In the genomic region with DNA sequence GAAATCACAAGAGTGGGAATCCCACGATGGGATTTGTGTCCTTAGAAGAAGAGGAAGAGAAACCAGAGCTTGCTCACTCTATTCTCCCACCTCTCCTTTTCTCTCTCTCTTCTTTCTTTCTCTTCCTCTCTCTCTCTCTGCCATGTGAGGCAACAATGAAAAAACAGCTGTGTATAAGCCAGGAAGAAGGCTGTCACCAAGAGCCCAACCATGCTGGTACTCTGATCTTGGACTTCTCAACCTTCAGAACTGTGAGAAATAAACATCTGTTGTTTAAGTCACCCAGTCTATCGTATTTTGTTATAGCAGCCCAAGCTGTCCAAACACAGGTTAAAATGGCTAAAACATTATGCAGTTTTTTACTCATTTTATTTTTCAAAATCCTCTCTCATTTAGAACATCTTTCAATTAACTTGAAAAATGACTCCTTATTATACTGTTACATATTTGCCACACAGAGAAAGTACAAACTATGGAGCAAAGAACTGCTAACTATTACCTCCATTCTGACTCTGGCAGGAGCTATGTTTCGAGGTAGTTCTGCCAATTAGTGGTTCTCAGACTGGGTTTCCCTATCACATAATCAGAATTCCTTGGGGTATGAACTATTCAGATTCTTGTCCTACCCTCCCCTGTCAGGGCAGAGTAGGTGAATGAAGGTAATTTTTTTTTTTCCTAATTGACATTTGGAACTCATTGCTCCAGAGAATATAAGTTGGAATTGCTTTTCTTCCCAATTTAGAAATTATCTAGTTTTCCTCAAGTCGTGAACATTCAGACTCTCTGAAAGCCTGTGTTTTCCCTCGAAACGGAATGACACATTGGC, we compare ENCODE assay signal across 1 cellular context.
TF ChIP-seq lines count a peak whose summit lies in the region.

No MANE protein-coding gene starts in this region.

TF ChIP-seq in IMR-90, 13 proteins besides CTCF, POLR2A, EP300 and RAD21 (continued from another document):
- TF ChIP-seq, protein P1, sequence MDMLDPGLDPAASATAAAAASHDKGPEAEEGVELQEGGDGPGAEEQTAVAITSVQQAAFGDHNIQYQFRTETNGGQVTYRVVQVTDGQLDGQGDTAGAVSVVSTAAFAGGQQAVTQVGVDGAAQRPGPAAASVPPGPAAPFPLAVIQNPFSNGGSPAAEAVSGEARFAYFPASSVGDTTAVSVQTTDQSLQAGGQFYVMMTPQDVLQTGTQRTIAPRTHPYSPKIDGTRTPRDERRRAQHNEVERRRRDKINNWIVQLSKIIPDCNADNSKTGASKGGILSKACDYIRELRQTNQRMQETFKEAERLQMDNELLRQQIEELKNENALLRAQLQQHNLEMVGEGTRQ (IDR thresholded peaks at IDR 0.05; ENCODE audit: low read depth, low read length): no peak
- no peak for TF ChIP-seq BHLHE40 (IDR thresholded peaks at IDR 0.05; ENCODE audit: low read depth, low read length)
- no peak for TF ChIP-seq SMC3 (IDR thresholded peaks at IDR 0.05; ENCODE audit: low read depth, low read length)
- TF ChIP-seq, protein P2, sequence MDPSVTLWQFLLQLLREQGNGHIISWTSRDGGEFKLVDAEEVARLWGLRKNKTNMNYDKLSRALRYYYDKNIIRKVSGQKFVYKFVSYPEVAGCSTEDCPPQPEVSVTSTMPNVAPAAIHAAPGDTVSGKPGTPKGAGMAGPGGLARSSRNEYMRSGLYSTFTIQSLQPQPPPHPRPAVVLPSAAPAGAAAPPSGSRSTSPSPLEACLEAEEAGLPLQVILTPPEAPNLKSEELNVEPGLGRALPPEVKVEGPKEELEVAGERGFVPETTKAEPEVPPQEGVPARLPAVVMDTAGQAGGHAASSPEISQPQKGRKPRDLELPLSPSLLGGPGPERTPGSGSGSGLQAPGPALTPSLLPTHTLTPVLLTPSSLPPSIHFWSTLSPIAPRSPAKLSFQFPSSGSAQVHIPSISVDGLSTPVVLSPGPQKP (IDR thresholded peaks at IDR 0.05; ENCODE audit: borderline replicate concordance, low read depth, low read length): no peak
- no peak for TF ChIP-seq CHD1 (IDR thresholded peaks at IDR 0.05; ENCODE audit: low read depth, low read length)
- TF ChIP-seq MAZ (IDR thresholded peaks at IDR 0.05; ENCODE audit: borderline replicate concordance, low read depth, low read length): no peak
